Comparison of ENCODE assay signal across 1 cellular context in genomic region chr16:50247123-50247905, GRCh38.
TF ChIP-seq lines count a peak whose summit lies in the region.

No MANE protein-coding gene starts in this region.

TF ChIP-seq in H1, 55 proteins besides CTCF, POLR2A, EP300 and RAD21 (continued from another document):
- no peak for TF ChIP-seq JUND (IDR thresholded peaks at IDR 0.05; ENCODE audit: low read length)
- TF ChIP-seq PHF8 (conservative IDR thresholded peaks at IDR 0.05; ENCODE audit: low read depth, low read length): no peak
- no peak for TF ChIP-seq POU5F1 (IDR thresholded peaks at IDR 0.05; ENCODE audit: low read depth, low read length)
